8 cellular contexts compared by ENCODE assay signal in the genomic region with DNA sequence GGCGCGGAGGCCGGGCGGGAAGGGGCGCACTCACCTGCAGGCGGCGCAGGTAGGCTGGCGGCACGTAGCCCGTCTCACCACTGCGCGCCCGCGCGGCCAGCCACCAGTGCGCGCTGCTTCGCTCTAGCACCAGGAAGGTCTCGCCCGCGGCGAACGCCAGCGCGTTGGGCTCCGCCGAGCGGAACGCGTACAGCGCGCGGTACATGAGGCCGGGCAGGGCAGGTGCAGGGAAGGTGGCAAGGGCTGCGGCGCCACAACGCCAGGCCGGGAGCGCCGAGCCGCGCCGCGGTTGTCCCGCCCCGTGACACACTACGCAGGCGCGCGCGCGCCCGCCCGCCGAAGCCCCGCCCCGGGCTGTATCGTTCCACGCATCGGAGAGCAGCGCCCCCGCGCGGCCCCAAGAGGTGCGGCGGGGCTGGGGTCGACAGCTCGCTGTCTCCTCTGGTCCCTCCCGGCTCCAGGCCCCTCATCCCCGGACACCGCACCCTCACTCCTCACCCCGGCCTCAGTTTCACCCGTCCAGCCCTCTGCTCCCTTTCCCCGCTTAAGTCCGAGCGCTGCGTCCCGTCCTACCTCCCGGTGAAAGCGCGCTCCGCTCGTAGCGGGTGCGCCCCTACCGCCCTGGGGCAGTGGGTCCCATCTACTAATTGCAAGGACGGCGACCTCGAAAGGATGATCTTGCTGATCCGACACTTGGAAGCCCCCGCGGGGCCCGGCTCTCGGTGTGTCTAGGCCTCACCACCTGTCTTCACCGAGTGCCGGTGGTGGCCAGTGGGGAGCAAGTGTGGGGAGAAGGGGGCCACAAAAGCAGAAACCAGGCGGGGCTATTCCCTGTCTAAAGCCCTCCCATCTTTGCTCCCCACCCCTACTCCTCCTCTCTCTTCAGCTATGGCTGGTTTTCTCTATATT.
DNase-seq lines count a peak whose midpoint lies in the region; ATAC-seq lines count a peak whose summit lies in the region.

A gene (minus strand): TSS at position 313 of the 909 bp plus-strand sequence. CDS start 108 bp downstream, at position 205.

- DNase-seq in AG08395 (ENCODE audit: low spot score) (peak; percentile 98), NCI-H345 (lab: John Stamatoyannopoulos, UW) (peak; percentile 83), caudate nucleus (lab: John Stamatoyannopoulos, UW) (peak in 57 of 61 donors; percentile 35 to 89 (median 75)), islet precursor cell (peak; percentile 88)
- peak; percentile 79 to 88 (median 86) for DNase-seq in activated CD4-positive, CD25-positive, alpha-beta regulatory T cell (lab: John Stamatoyannopoulos, UW)
- DNase-seq in stimulated activated CD4-positive, alpha-beta T cell treated with anti-CD3 and anti-CD28 coated beads, Interleukin-15, amount 100 ng/mL, for 1 hour (ENCODE audit: low read depth in 1 of 2, low spot score in 1 of 2) = peak; percentile 87 to 93

- peak within 1 kb of the TSS; percentile 87 for H3K27ac ChIP-seq in caudate nucleus (ENCODE audit: low read depth, low read length)

- ATAC-seq in GM18858 (IDR thresholded peaks at IDR 0.05; ENCODE audit: unreplicated experiment) (peak; percentile 64), HG03064 (IDR thresholded peaks at IDR 0.05; ENCODE audit: low read depth, unreplicated experiment) (peak; percentile 67)

Comparison
In these comparisons a context has a peak if more than half of its experiments do, and no peak if none do; other contexts are left out.
1. Peak in every context shown above with its lines: DNase-seq, ATAC-seq and H3K27ac ChIP-seq.